Comparison of ENCODE assay signal across 35 cellular contexts in the genomic region with DNA sequence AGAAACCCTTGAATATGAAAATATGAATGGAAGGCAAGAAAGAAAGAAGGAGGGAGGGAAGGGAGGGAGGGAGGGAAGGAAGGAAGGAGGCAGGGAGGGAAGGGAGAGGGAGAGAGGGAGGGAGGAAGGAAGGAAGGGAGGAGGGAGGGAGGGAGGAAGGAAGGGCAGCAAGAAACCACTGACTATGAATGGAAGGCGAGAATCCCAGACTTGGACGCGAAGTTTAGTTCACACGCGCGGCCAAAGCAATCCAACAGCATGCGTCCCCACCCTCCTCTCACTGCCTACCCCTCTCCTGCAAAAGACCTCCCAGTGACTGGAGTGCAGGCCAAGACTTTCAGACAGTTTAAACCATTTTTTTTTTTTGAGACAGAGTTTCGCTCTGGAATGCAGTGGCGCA. TPM values are rescaled to one million over a fixed set of nuclear protein-coding genes. Genes with fewer than 3 reads are reported as not detected.
"Had no signal": no experiment of that assay in that cellular context is flagged by ENCODE, and none has a peak within 500 bp of the region (broad histone marks: within the 10 kb centered on the region; RNA-seq: fewer than 3 reads in every experiment).

No MANE protein-coding gene starts in this region.

- DNase-seq: activated CD4-positive, alpha-beta memory T cell treated with anti-CD3 and anti-CD28 coated beads, Interleukin-2, amount 10 ng/mL, durations not matched to agents 7 days and 5 days; activated CD4-positive, alpha-beta T cell treated with anti-CD3 and anti-CD28 coated beads for 1 hour; activated CD4-positive, alpha-beta T cell treated with anti-CD3 and anti-CD28 coated beads for 48 hours; activated CD4-positive, CD25-positive, alpha-beta regulatory T cell; activated naive CD4-positive, alpha-beta T cell; activated naive CD4-positive, alpha-beta T cell treated with anti-CD3 and anti-CD28 coated beads, Interleukin-2, amount 50 U/mL, for 16 hours; activated naive CD8-positive, alpha-beta T cell treated with anti-CD3 and anti-CD28 coated beads for 36 hours; activated T-cell treated with anti-CD3 and anti-CD28 coated beads, Interleukin-2, amount 50 U/mL, for 24 hours; amniotic stem cell; aorta; brain microvascular endothelial cell; central memory CD4-positive, alpha-beta T cell; NCI-H1048; NCI-H1105 treated with DMSO at 0.1 percent for 48 hours; NCI-H1436; NCI-H1694; NCI-H2029; NCI-H2107; NCI-H2171; NCI-H510A; NCI-H526; NCI-H748 treated with DMSO at 0.1 percent for 48 hours; NK-92 treated with Interleukin-12 subunit alpha and Interleukin-12 subunit beta, amount 100 ng/mL, for 24 hours; PC-3; SIG-M5; SW 1271; T-helper 1 cell; T-helper 2 cell; T-helper 9 cell; WERI-Rb-1 had no signal

- FAIRE-seq: RCC 7860 had no signal

- H3K27ac ChIP-seq: brain microvascular endothelial cell, WERI-Rb-1 had no signal

- ATAC-seq: PC-3, Right ventricle myocardium inferior had no signal

- H3K36me3 ChIP-seq: brain microvascular endothelial cell, WERI-Rb-1 had no signal

- H3K27me3 ChIP-seq: brain microvascular endothelial cell had no signal

RNA-seq across cellular contexts. Expression of a gene that starts 23.1 kb away (rescaled TPM):
- total RNA-seq: activated CD4-positive, alpha-beta memory T cell treated with anti-CD3 and anti-CD28 coated beads, Interleukin-2, amount 10 ng/mL, durations not matched to agents 7 days and 5 days; activated CD8-positive, alpha-beta memory T cell treated with anti-CD3 and anti-CD28 coated beads for 36 hours; activated naive CD8-positive, alpha-beta T cell treated with anti-CD3 and anti-CD28 coated beads for 36 hours; activated T-helper 1 cell treated with anti-CD3 and anti-CD28 coated beads, Interleukin-12 subunit alpha, Interleukin-12 subunit beta, Interleukin-2, Interleukin-4 antibody, amounts not matched to agents 30 ng/mL and 10 ng/mL and 1 ng/mL, durations not matched to agents 14 hours and 24 hours and 36 hours; aorta; MCF 10A; PC-3; Right ventricle myocardium inferior had no signal
- polyA plus RNA-seq: aorta had no signal

RNA-seq across cellular contexts. Expression of a gene that starts 31.3 kb away (rescaled TPM):
- total RNA-seq: activated CD4-positive, alpha-beta memory T cell treated with anti-CD3 and anti-CD28 coated beads, Interleukin-2, amount 10 ng/mL, durations not matched to agents 7 days and 5 days; activated CD8-positive, alpha-beta memory T cell treated with anti-CD3 and anti-CD28 coated beads for 36 hours; activated naive CD8-positive, alpha-beta T cell treated with anti-CD3 and anti-CD28 coated beads for 36 hours; activated T-helper 1 cell treated with anti-CD3 and anti-CD28 coated beads, Interleukin-12 subunit alpha, Interleukin-12 subunit beta, Interleukin-2, Interleukin-4 antibody, amounts not matched to agents 30 ng/mL and 10 ng/mL and 1 ng/mL, durations not matched to agents 14 hours and 24 hours and 36 hours; aorta; MCF 10A; PC-3; Right ventricle myocardium inferior had no signal
- polyA plus RNA-seq: aorta had no signal
